ENCODE assay signal across 8 cellular contexts in the genomic region with DNA sequence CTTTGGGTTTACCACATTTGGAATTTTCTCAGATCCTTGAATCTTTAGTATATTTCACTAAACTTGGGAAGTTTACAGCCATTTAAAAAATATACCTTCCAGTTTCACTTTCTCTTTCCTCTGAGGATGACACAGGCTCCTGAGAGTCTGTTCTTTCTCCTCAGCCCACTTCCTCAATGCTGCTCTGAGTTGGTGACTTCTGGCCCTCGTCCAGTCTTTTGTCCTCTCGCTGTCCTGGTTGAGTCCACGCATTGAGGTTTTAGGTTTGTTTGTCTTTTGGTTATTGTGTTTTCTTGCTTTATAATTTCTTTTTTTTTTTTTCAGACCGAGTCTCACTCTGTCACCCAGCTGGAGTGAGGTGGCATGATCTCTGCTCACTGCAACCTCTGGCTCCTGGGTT. TPM values are rescaled to one million over a fixed set of nuclear protein-coding genes. Genes with fewer than 3 reads are reported as not detected.
DNase-seq lines count a peak whose midpoint lies in the region; ATAC-seq and TF ChIP-seq lines count a peak whose summit lies in the region.

No MANE protein-coding gene starts in this region.

- TF ChIP-seq CTCF in activated B cell treated with CpG ODN at 0.5 μM for 24 hours (IDR thresholded peaks at IDR 0.05), result no peak

- POLR2A ChIA-PET in activated B cell treated with CpG ODN at 0.5 μM for 24 hours (lab: Charles Lee), result interaction anchor here (0.6 to 2.4 kb wide), 11 partner anchors 76 to 390 kb away, joined by 3 to 11 read pairs (median 4); a partner anchor contains a TSS

- DNase-seq in EL (peak; percentile 52), activated B cell treated with CpG ODN at 0.5 μM for 24 hours (no peak), left ventricle myocardium superior (peak; percentile 41), NCI-H1436 treated with DMSO at 0.1 percent for 48 hours (lab: John Stamatoyannopoulos, UW) (no peak)
- peak in 1 of 2 donors; percentile 29 for DNase-seq in stimulated activated naive CD8-positive, alpha-beta T cell treated with anti-CD3 and anti-CD28 coated beads, Interleukin-15, amount 100 ng/mL, for 72 hours
- DNase-seq in activated CD4-positive, CD25-positive, alpha-beta regulatory T cell (lab: John Stamatoyannopoulos, UW), result no peak

- no peaks in the 10 kb centered on the region for H3K36me3 Mint-ChIP-seq in activated B cell treated with CpG ODN at 0.5 μM for 24 hours (ENCODE audit: low read depth)

- ATAC-seq in GM19455 (IDR thresholded peaks at IDR 0.05; ENCODE audit: unreplicated experiment), result peak; percentile 57
- peak; percentile 74 for ATAC-seq in HG03469 (IDR thresholded peaks at IDR 0.05; ENCODE audit: unreplicated experiment)
- ATAC-seq in activated B cell treated with CpG ODN at 0.5 μM for 24 hours (ENCODE audit: low read depth), result peak; percentile 75
- ATAC-seq in left ventricle myocardium superior, result peak; percentile 21
- ATAC-seq in stimulated activated naive CD8-positive, alpha-beta T cell treated with anti-CD3 and anti-CD28 coated beads, Interleukin-15, amount 100 ng/mL, for 72 hours, result peak; percentile 78

- peak overlapping the region; percentile 92 for H3K27ac Mint-ChIP-seq in activated B cell treated with CpG ODN at 0.5 μM for 24 hours
- H3K27ac Mint-ChIP-seq in stimulated activated naive CD8-positive, alpha-beta T cell treated with anti-CD3 and anti-CD28 coated beads, Interleukin-15, amount 100 ng/mL, for 72 hours, result peak overlapping the region; percentile 96 to 99

- peak overlapping the region; percentile 88 for H3K4me3 Mint-ChIP-seq in activated B cell treated with CpG ODN at 0.5 μM for 24 hours
- peak overlapping the region; percentile 83 to 88 for H3K4me3 Mint-ChIP-seq in stimulated activated naive CD8-positive, alpha-beta T cell treated with anti-CD3 and anti-CD28 coated beads, Interleukin-15, amount 100 ng/mL, for 72 hours

- intact Hi-C loops in activated B cell treated with CpG ODN at 0.5 μM for 24 hours (cut with micrococcal nuclease), result loop anchor here (1.0 to 5.0 kb wide), 4 partner anchors 57 to 154 kb away; a partner anchor contains a TSS
- intact Hi-C loops in left ventricle myocardium superior (cut with micrococcal nuclease), result loop anchor here (10.0 kb wide), 1 partner anchor 64 kb away; no protein-coding TSS in a partner anchor

- CTCF ChIA-PET in activated B cell treated with CpG ODN at 0.5 μM for 24 hours (lab: Charles Lee), result interaction anchor here (1.1 to 9.0 kb wide), 7 partner anchors 152 to 287 kb away, joined by 3 to 96 read pairs (median 4); no protein-coding TSS in a partner anchor

- peaks cover 25% of the 10 kb centered on the region for H3K4me1 Mint-ChIP-seq in activated B cell treated with CpG ODN at 0.5 μM for 24 hours
- H3K4me1 Mint-ChIP-seq in stimulated activated naive CD8-positive, alpha-beta T cell treated with anti-CD3 and anti-CD28 coated beads, Interleukin-15, amount 100 ng/mL, for 72 hours, result peaks cover 44% of the 10 kb centered on the region

- H3K27me3 Mint-ChIP-seq in activated B cell treated with CpG ODN at 0.5 μM for 24 hours, result no peaks in the 10 kb centered on the region
- H3K27me3 Mint-ChIP-seq in stimulated activated naive CD8-positive, alpha-beta T cell treated with anti-CD3 and anti-CD28 coated beads, Interleukin-15, amount 100 ng/mL, for 72 hours, result no peaks in the 10 kb centered on the region

- no peaks in the 10 kb centered on the region for H3K9me3 Mint-ChIP-seq in activated B cell treated with CpG ODN at 0.5 μM for 24 hours
- no peaks in the 10 kb centered on the region for H3K9me3 Mint-ChIP-seq in stimulated activated naive CD8-positive, alpha-beta T cell treated with anti-CD3 and anti-CD28 coated beads, Interleukin-15, amount 100 ng/mL, for 72 hours

RNA-seq across cellular contexts. Expression of a gene that starts 40.7 kb away (rescaled TPM):
- total RNA-seq in activated B cell treated with CpG ODN at 0.5 μM for 24 hours (not detected in 2 replicates), left ventricle myocardium superior (not detected)

Comparison
In these comparisons a context has a peak if more than half of its experiments do, and no peak if none do; other contexts are left out.
1. DNase-seq: peak in EL (single experiment) and left ventricle myocardium superior (single experiment); none in activated B cell treated with CpG ODN at 0.5 μM for 24 hours (single experiment), NCI-H1436 treated with DMSO at 0.1 percent for 48 hours (single experiment) and activated CD4-positive, CD25-positive, alpha-beta regulatory T cell (0 of 4).
2. ATAC-seq: peak in every context shown above with its lines; median percentile 78 in stimulated activated naive CD8-positive, alpha-beta T cell treated with anti-CD3 and anti-CD28 coated beads, Interleukin-15, amount 100 ng/mL, for 72 hours; 75 in activated B cell treated with CpG ODN at 0.5 μM for 24 hours; 74 in HG03469; 57 in GM19455; 21 in left ventricle myocardium superior.